ENCODE assay signal across 8 cellular contexts in genomic region chr20:58980711-58981563, GRCh38. TPM values are rescaled to one million over a fixed set of nuclear protein-coding genes. Genes with fewer than 3 reads are reported as not detected.
DNase-seq lines count a peak whose midpoint lies in the region; ATAC-seq and TF ChIP-seq lines count a peak whose summit lies in the region.

Gene NELFCD (plus strand): TSS chr20:58981256. CDS start chr20:58981310, 54 bp downstream.

- no peaks in the 10 kb centered on the region for H3K9me3 Mint-ChIP-seq in activated CD8-positive, alpha-beta T cell treated with anti-CD3 and anti-CD28 coated beads, Interleukin-2, amount 10 ng/mL, durations not matched to agents 7 days and 5 days (ENCODE audit: insufficient read depth)

- peak within 1 kb of the TSS; percentile 92 to 95 for H3K27ac ChIP-seq in lung (ENCODE audit: low read depth in 1 of 2, low read length in 1 of 2)

- peak within 1 kb of the TSS; percentile 95 for H3K4me3 ChIP-seq in lung

- H3K27ac Mint-ChIP-seq in activated CD8-positive, alpha-beta T cell treated with anti-CD3 and anti-CD28 coated beads, Interleukin-2, amount 10 ng/mL, durations not matched to agents 7 days and 5 days, result peak within 1 kb of the TSS; percentile 87

- DNase-seq in C1 segment of cervical spinal cord (lab: John Stamatoyannopoulos, UW) (peak in 13 of 14 donors; percentile 53 to 91 (median 73)), NCI-H82 (lab: John Stamatoyannopoulos, UW) (peak; percentile 96), lung (ENCODE audit: low spot score) (peak; percentile 85)
- peak; percentile 90 for DNase-seq in activated CD8-positive, alpha-beta T cell treated with anti-CD3 and anti-CD28 coated beads, Interleukin-2, amount 10 ng/mL, durations not matched to agents 7 days and 5 days
- peak; percentile 82 for DNase-seq in effector CD4-positive, alpha-beta T cell
- peak; percentile 75 to 88 (median 76) for DNase-seq in stimulated activated CD4-positive, alpha-beta T cell treated with anti-CD3 and anti-CD28 coated beads, TNF-alpha, amount 100 ng/mL, for 24 hours (ENCODE audit: low read depth in 3 of 3)

- POLR2A ChIA-PET in activated CD8-positive, alpha-beta T cell treated with anti-CD3 and anti-CD28 coated beads, Interleukin-2, amount 10 ng/mL, durations not matched to agents 7 days and 5 days (lab: Charles Lee), result interaction anchor here (0.8 to 1.1 kb wide), 3 partner anchors 51 to 599 kb away, joined by 3 read pairs; partner anchors contain the start of gene ATP5F1E

- no peaks in the 10 kb centered on the region for H3K36me3 ChIP-seq in lung (ENCODE audit: control insufficient read depth in 2 of 2, insufficient read depth in 2 of 2, low read length in 2 of 2)

- peaks cover 9% of the 10 kb centered on the region for H3K27me3 Mint-ChIP-seq in activated CD8-positive, alpha-beta T cell treated with anti-CD3 and anti-CD28 coated beads, Interleukin-2, amount 10 ng/mL, durations not matched to agents 7 days and 5 days (ENCODE audit: low read depth)

- peaks cover 26% of the 10 kb centered on the region for H3K4me1 Mint-ChIP-seq in activated CD8-positive, alpha-beta T cell treated with anti-CD3 and anti-CD28 coated beads, Interleukin-2, amount 10 ng/mL, durations not matched to agents 7 days and 5 days (ENCODE audit: low read depth)

- H3K36me3 Mint-ChIP-seq in activated CD8-positive, alpha-beta T cell treated with anti-CD3 and anti-CD28 coated beads, Interleukin-2, amount 10 ng/mL, durations not matched to agents 7 days and 5 days (ENCODE audit: low read depth), result peaks cover 13% of the 10 kb centered on the region

- CTCF ChIA-PET in activated CD8-positive, alpha-beta T cell treated with anti-CD3 and anti-CD28 coated beads, Interleukin-2, amount 10 ng/mL, durations not matched to agents 7 days and 5 days (lab: Charles Lee), result interaction anchor here (0.6 to 1.4 kb wide), 3 partner anchors 9 to 83 kb away, joined by 3 read pairs; no protein-coding TSS in a partner anchor

- no peaks in the 10 kb centered on the region for H3K27me3 ChIP-seq in lung (ENCODE audit: control insufficient read depth, insufficient read depth)

- TF ChIP-seq CTCF in lung (IDR thresholded peaks at IDR 0.05; ENCODE audit: control extremely low read depth, extremely low read depth), result no peak

- H3K9me3 ChIP-seq in lung (ENCODE audit: control insufficient read depth in 2 of 2, insufficient read depth in 1 of 2, low read length in 1 of 2), result peaks cover 0 to 6% of the 10 kb centered on the region in 2 donors

- peaks cover 0 to 11% of the 10 kb centered on the region in 2 donors for H3K4me1 ChIP-seq in lung (ENCODE audit: control insufficient read depth in 2 of 2, insufficient read depth in 2 of 2, low read length in 2 of 2)

- 8 to 10% methylated on average over 70 to 102 of the region's 102 CpGs for WGBS in lung, 2 donors

- peak within 1 kb of the TSS; percentile 93 for H3K4me3 Mint-ChIP-seq in activated CD8-positive, alpha-beta T cell treated with anti-CD3 and anti-CD28 coated beads, Interleukin-2, amount 10 ng/mL, durations not matched to agents 7 days and 5 days

- ATAC-seq in GM19372 (IDR thresholded peaks at IDR 0.05; ENCODE audit: low read depth, unreplicated experiment), result peak; percentile 81
- ATAC-seq in HG03558 (IDR thresholded peaks at IDR 0.05; ENCODE audit: extremely low read depth, unreplicated experiment), result peak; percentile 40
- peak; percentile 89 for ATAC-seq in activated CD8-positive, alpha-beta T cell treated with anti-CD3 and anti-CD28 coated beads, Interleukin-2, amount 10 ng/mL, durations not matched to agents 7 days and 5 days
- ATAC-seq in lung (ENCODE audit: insufficient read depth, low FRiP score), result peak; percentile 84

RNA-seq across cellular contexts. Expression of gene NELFCD, which starts in this region (rescaled TPM):
- 10 to 100 TPM; 89.0 to 89.5 TPM for total RNA-seq in activated CD8-positive, alpha-beta T cell treated with anti-CD3 and anti-CD28 coated beads, Interleukin-2, amount 10 ng/mL, durations not matched to agents 7 days and 5 days
- total RNA-seq in lung, result 10 to 100 TPM; 46.4 to 93.9 TPM
- 10 to 100 TPM; 31.5 to 38.3 TPM for polyA plus RNA-seq in lung

Comparison
In these comparisons a context has a peak if more than half of its experiments do, and no peak if none do; other contexts are left out.
1. Peak in every context shown above with its lines: DNase-seq, ATAC-seq, H3K4me3 ChIP-seq and H3K27ac ChIP-seq.